ENCODE assay signal across 8 cellular contexts in genomic region chr5:168291281-168291960, GRCh38. TPM values are rescaled to one million over a fixed set of nuclear protein-coding genes. Genes with fewer than 3 reads are reported as not detected.
DNase-seq lines count a peak whose midpoint lies in the region; ATAC-seq lines count a peak whose summit lies in the region.

WWC1 (plus strand) TSS chr5:168291645; CDS start chr5:168292153, 508 bp downstream.

- no peak within 1 kb of the TSS for H3K23ac ChIP-seq in mesendoderm (ENCODE audit: low read length)

- WGBS in mesendoderm (ENCODE audit: extremely low coverage, insufficient coverage, low lambda C conversion rate), result no CpG with 5 or more reads among the region's 78 CpGs

- peak within 1 kb of the TSS; percentile 86 for H3K56ac ChIP-seq in mesendoderm (ENCODE audit: low read length)

- H3K4me3 ChIP-seq in duodenal mucosa (ENCODE audit: low read depth in 1 of 2, low read length in 2 of 2) (peak within 1 kb of the TSS; percentile 63 to 65), mesendoderm (ENCODE audit: low read length) (peak within 1 kb of the TSS; percentile 48)

- H2BK15ac ChIP-seq in mesendoderm (replicated peaks; ENCODE audit: low read depth), result no peak within 1 kb of the TSS

- H3K4me2 ChIP-seq in mesendoderm (ENCODE audit: low read length), result peak within 1 kb of the TSS; percentile 65

- no peak within 1 kb of the TSS for H4K5ac ChIP-seq in mesendoderm (ENCODE audit: low read length)

- peak within 1 kb of the TSS in 1 of 2 donors; percentile 47 for H3K9ac ChIP-seq in duodenal mucosa (ENCODE audit: low read depth in 1 of 2, low read length in 2 of 2)
- H3K9ac ChIP-seq in mesendoderm (ENCODE audit: low read length), result peak within 1 kb of the TSS; percentile 61

- peak within 1 kb of the TSS; percentile 22 for H3K18ac ChIP-seq in mesendoderm (ENCODE audit: low read length)

- H2AK5ac ChIP-seq in mesendoderm (ENCODE audit: low read length), result no peak within 1 kb of the TSS

- no peak within 1 kb of the TSS for H2BK5ac ChIP-seq in mesendoderm (ENCODE audit: low read length)

- no peaks in the 10 kb centered on the region for H3K9me3 ChIP-seq in duodenal mucosa (ENCODE audit: control insufficient read depth in 1 of 2, low read length in 2 of 2)

- peaks cover 4% of the 10 kb centered on the region for H3K79me1 ChIP-seq in mesendoderm (ENCODE audit: low read length)

- H3K4ac ChIP-seq in mesendoderm (ENCODE audit: low read depth, low read length), result peak within 1 kb of the TSS; percentile 39

- no peaks in the 10 kb centered on the region for H3K36me3 ChIP-seq in duodenal mucosa (ENCODE audit: control insufficient read depth in 1 of 2, insufficient read depth in 2 of 2, low read length in 2 of 2)
- no peaks in the 10 kb centered on the region for H3K36me3 ChIP-seq in mesendoderm (ENCODE audit: control insufficient read depth, insufficient read depth, low read length)

- no peak within 1 kb of the TSS for H4K8ac ChIP-seq in mesendoderm (ENCODE audit: low read depth, low read length)

- peaks cover 18% of the 10 kb centered on the region for H3K79me2 ChIP-seq in mesendoderm (ENCODE audit: control insufficient read depth, insufficient read depth, low read length)

- H3K27me3 ChIP-seq in duodenal mucosa (ENCODE audit: control insufficient read depth in 1 of 2, insufficient read depth in 2 of 2, low read length in 2 of 2) (peaks cover 7 to 8% of the 10 kb centered on the region in 2 donors), mesendoderm (ENCODE audit: insufficient read depth, low read length, poor library complexity) (no peaks in the 10 kb centered on the region)

- peak; percentile 42 for DNase-seq in A172 (ENCODE audit: low spot score)
- DNase-seq in NCI-H2107 treated with DMSO at 0.1 percent for 48 hours (lab: John Stamatoyannopoulos, UW; ENCODE audit: unreplicated experiment), result peak; percentile 19
- DNase-seq in activated CD4-positive, alpha-beta T cell treated with anti-CD3 and anti-CD28 coated beads for 24 hours (ENCODE audit: low read depth in 2 of 2), result peak; percentile 26 to 40
- peak; percentile 89 for DNase-seq in mesendoderm
- DNase-seq in stimulated activated naive CD4-positive, alpha-beta T cell (lab: John Stamatoyannopoulos, UW), result peak in 5 of 6 experiments; percentile 2 to 67 (median 48)

- H3K27ac ChIP-seq in duodenal mucosa (ENCODE audit: low read depth, low read length) (no peak within 1 kb of the TSS), mesendoderm (ENCODE audit: low read depth, low read length) (peak within 1 kb of the TSS; percentile 38)

- ATAC-seq in GM18517 (IDR thresholded peaks at IDR 0.05; ENCODE audit: unreplicated experiment), result peak; percentile 62
- ATAC-seq in HG02970 (IDR thresholded peaks at IDR 0.05; ENCODE audit: low FRiP score, unreplicated experiment), result peak; percentile 61

- H2BK120ac ChIP-seq in mesendoderm (ENCODE audit: low read depth, low read length), result no peak within 1 kb of the TSS

- peaks cover 13 to 17% of the 10 kb centered on the region in 2 donors for H3K4me1 ChIP-seq in duodenal mucosa (ENCODE audit: control insufficient read depth in 1 of 2, insufficient read depth in 2 of 2, low read length in 2 of 2)
- H3K4me1 ChIP-seq in mesendoderm (ENCODE audit: control insufficient read depth, low read depth, low read length), result peaks cover 5% of the 10 kb centered on the region

RNA-seq across cellular contexts. Expression of gene WWC1, which starts in this region (rescaled TPM):
- 19.1 and 20.7 TPM in 2 replicates for total RNA-seq in A172 (2014; rRNA removed; shearing (Covaris generic))
- 23.3 TPM for polyA plus RNA-seq in mesendoderm (2013, experiment 1 of 2)
- polyA plus RNA-seq in mesendoderm (2013, experiment 2 of 2), result 24.1 TPM

Comparison
In these comparisons a context has a peak if more than half of its experiments do, and no peak if none do; other contexts are left out.
1. DNase-seq: peak in every context shown above with its lines; median percentile 89 in mesendoderm; 48 in stimulated activated naive CD4-positive, alpha-beta T cell; 42 in A172; 33 in activated CD4-positive, alpha-beta T cell treated with anti-CD3 and anti-CD28 coated beads for 24 hours; 19 in NCI-H2107 treated with DMSO at 0.1 percent for 48 hours.